ENCODE assay signal across 8 cellular contexts in the genomic region with DNA sequence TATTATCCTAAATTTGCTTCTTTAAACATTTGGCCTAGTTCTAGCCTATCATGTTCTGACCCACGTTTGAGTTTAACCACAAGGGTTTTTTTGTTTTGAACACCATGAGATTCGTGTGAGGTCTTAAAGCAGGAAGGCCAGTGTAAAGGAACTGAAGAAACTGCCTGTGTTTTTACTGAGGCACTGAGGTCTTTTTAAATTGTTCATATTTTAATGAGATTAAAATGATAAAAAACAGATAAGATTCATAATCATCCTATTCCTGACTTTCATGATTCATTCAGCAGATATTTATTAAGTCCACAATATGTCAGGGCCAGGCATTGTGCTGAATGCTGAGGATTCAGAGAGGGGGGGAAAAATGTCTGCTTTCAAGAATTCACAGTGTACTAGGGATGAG. TPM values are rescaled to one million over a fixed set of nuclear protein-coding genes. Genes with fewer than 3 reads are reported as not detected.
DNase-seq lines count a peak whose midpoint lies in the region; ATAC-seq, FAIRE-seq and TF ChIP-seq lines count a peak whose summit lies in the region.

No MANE protein-coding gene starts in this region.

- POLR2A ChIA-PET in AG04450 (lab: Yijun Ruan, JAX): no interaction called here

- CTCF ChIA-PET in AG04450 (lab: Charles Lee): no interaction called here

- no peak overlapping the region; the same call in 1 of the 2 replicates for H3K4me3 ChIP-seq in AG04450 (ENCODE audit: low read depth, low read length)

- no peak for TF ChIP-seq POLR2A in GM12892 (IDR thresholded peaks at IDR 0.05; ENCODE audit: low read depth, low read length)

- H3K27me3 ChIP-seq in AG04450 (ENCODE audit: control insufficient read depth, insufficient read depth, low read length): no peaks in the 10 kb centered on the region

- DNase-seq in AG04450 (ENCODE audit: low read depth, low spot score) (no peak), foreskin melanocyte (peak; percentile 42), NCI-H146 (lab: John Stamatoyannopoulos, UW) (no peak), NCI-H510A treated with DMSO at 0.1 percent for 48 hours (lab: John Stamatoyannopoulos, UW) (no peak), GM12892 (ENCODE audit: insufficient read length) (no peak), epidermal melanocyte (ENCODE audit: insufficient read length, low spot score) (no peak)

- TF ChIP-seq CTCF in AG04450 (IDR thresholded peaks at IDR 0.05; ENCODE audit: low read depth, low read length): no peak

- ATAC-seq in GM19043 (IDR thresholded peaks at IDR 0.05; ENCODE audit: low read depth, unreplicated experiment) (peak; percentile 23), SK-N-SH treated with all-trans-retinoic acid at 6 μM for 48 hours (peak; percentile 65)

- no peaks in the 10 kb centered on the region; the same call in 1 of the 2 replicates for H3K9me3 ChIP-seq in AG04450 (ENCODE audit: control insufficient read depth, insufficient read depth, low read length)

- peak overlapping the region; percentile 21 for H3K27ac ChIP-seq in AG04450 (ENCODE audit: low read depth, low read length)

- FAIRE-seq in GM12892 (lab: Jason Lieb, UNC): no peak

TF ChIP-seq in SK-N-SH treated with all-trans-retinoic acid at 6 μM for 48 hours, 23 proteins besides CTCF, POLR2A, EP300 and RAD21:
- TF ChIP-seq, protein P1, sequence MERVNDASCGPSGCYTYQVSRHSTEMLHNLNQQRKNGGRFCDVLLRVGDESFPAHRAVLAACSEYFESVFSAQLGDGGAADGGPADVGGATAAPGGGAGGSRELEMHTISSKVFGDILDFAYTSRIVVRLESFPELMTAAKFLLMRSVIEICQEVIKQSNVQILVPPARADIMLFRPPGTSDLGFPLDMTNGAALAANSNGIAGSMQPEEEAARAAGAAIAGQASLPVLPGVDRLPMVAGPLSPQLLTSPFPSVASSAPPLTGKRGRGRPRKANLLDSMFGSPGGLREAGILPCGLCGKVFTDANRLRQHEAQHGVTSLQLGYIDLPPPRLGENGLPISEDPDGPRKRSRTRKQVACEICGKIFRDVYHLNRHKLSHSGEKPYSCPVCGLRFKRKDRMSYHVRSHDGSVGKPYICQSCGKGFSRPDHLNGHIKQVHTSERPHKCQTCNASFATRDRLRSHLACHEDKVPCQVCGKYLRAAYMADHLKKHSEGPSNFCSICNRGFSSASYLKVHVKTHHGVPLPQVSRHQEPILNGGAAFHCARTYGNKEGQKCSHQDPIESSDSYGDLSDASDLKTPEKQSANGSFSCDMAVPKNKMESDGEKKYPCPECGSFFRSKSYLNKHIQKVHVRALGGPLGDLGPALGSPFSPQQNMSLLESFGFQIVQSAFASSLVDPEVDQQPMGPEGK (CRISPR knock-in tag; IDR thresholded peaks at IDR 0.05; ENCODE audit: borderline replicate concordance): peak; percentile 58; the same call in 1 of the 2 replicates
- TF ChIP-seq ZNF8 (CRISPR knock-in tag; IDR thresholded peaks at IDR 0.05) (no peak), ZNF565 (CRISPR knock-in tag; conservative IDR thresholded peaks at IDR 0.05; ENCODE audit: low read depth) (no peak), ZC3H10 (CRISPR knock-in tag; IDR thresholded peaks at IDR 0.05) (0 out of 2 replicates have a peak, but pooled peaks have one; percentile 38), ISL1 (CRISPR knock-in tag; IDR thresholded peaks at IDR 0.05) (peak; percentile 71)

RNA-seq across cellular contexts. Expression of a gene that starts 3.2 kb away (rescaled TPM):
- polyA plus RNA-seq in AG04450 (2011; rRNA removed): 40.4 and 50.7 TPM in 2 replicates
- 38.5 and 56.3 TPM in 2 replicates for polyA minus RNA-seq in AG04450 (2011; rRNA and poly(A)+ RNA removed)
- 18.8 TPM for polyA plus RNA-seq in GM12892 (2012; ENCODE audit: missing spikeins)
